18 cellular contexts compared by ENCODE assay signal in the genomic region with DNA sequence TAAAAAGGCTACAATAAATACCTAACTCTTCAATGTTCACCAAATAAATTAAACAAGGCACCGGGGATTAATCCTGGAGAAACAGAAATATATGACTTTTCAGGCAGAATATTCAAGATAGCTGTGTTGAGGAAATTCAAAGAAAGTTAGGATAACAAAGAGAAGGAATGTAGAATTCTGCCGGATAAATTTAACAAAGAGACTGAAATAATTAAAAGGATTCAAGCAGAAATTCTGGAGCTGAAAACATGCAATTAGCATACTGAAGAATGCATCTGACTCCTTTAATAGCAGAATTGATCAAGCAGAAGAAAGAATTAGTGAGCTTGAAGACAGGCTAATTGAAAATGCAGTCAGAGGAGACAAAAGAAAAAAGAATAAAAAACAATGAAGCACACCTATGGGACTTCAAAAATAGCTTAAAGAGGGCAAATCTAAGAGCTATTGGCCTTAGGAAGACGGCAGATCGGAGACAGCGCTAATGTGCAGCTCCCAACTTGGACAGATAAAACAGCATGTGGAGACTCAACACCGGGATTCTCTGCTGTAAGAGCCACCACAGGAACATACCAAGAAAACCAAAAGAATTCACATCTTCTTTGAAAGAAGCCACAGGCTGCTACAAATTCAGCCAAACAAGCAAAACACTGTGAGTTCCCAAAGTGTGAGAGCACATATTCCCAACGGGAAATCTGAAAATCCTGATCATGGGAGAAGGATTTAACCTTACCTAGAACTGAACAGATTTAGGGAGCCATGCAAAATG.
DNase-seq lines count a peak whose midpoint lies in the region; ATAC-seq and TF ChIP-seq lines count a peak whose summit lies in the region.
"Had no signal": no experiment of that assay in that cellular context is flagged by ENCODE, and none has a peak within 500 bp of the region (broad histone marks: within the 10 kb centered on the region; RNA-seq: fewer than 3 reads in every experiment).

No MANE protein-coding gene starts in this region.

- H3K79me2 ChIP-seq in mammary epithelial cell (ENCODE audit: insufficient read depth, low read length), result no peaks in the 10 kb centered on the region

- in situ Hi-C loops in mammary epithelial cell (cut with MboI; ENCODE audit: low sequenced_read_pairs in 2 of 2), result no loop called here

- H3K4me3 ChIP-seq in mammary epithelial cell (replicated peaks in 1 of 3; ENCODE audit: insufficient read depth in 1 of 3, low read depth in 2 of 3, low read length in 3 of 3) (no peak overlapping the region), choroid plexus epithelial cell (ENCODE audit: low read depth, low read length) (no peak overlapping the region)
- H3K4me3 ChIP-seq: BLaER1 treated with 17β-estradiol and CSF1 and Interleukin-3, amounts not matched to agents 10 nM and 100 nM had no signal

- H4K20me1 ChIP-seq in mammary epithelial cell (ENCODE audit: insufficient read depth, low read length), result no peaks in the 10 kb centered on the region
- H4K20me1 ChIP-seq: BLaER1 treated with 17β-estradiol and CSF1 and Interleukin-3, amounts not matched to agents 10 nM and 100 nM had no signal

- no peaks in the 10 kb centered on the region for H3K27me3 ChIP-seq in mammary epithelial cell (ENCODE audit: insufficient read depth, low read length)
- H3K27me3 ChIP-seq: BLaER1 treated with 17β-estradiol and CSF1 and Interleukin-3, amounts not matched to agents 10 nM and 100 nM had no signal

- POLR2A ChIA-PET in MCF 10A (lab: Yijun Ruan, JAX), result no interaction called here

- no peaks in the 10 kb centered on the region for H3K36me3 ChIP-seq in mammary epithelial cell (ENCODE audit: insufficient read depth, low read length)
- H3K36me3 ChIP-seq: BLaER1 treated with 17β-estradiol and CSF1 and Interleukin-3, amounts not matched to agents 10 nM and 100 nM had no signal

- CTCF ChIA-PET in mammary epithelial cell (lab: Charles Lee; ENCODE audit: low non-redundant PET) (no interaction called here), MCF 10A (lab: Yijun Ruan, JAX) (interaction anchor here (0.7 kb wide), 2 partner anchors 9 to 747 kb away, joined by 3 to 4 read pairs; no protein-coding TSS in a partner anchor)

- no peak overlapping the region for H3K4me3 Mint-ChIP-seq in MCF 10A (ENCODE audit: unreplicated experiment)
- H3K4me3 Mint-ChIP-seq in activated T-cell treated with anti-CD3 and anti-CD28 coated beads, Interleukin-2, amount 50 U/mL, for 72 hours, result no peak overlapping the region

- no peak overlapping the region for H3K27ac Mint-ChIP-seq in MCF 10A (ENCODE audit: low read depth, unreplicated experiment)
- H3K27ac Mint-ChIP-seq in activated T-cell treated with anti-CD3 and anti-CD28 coated beads, Interleukin-2, amount 50 U/mL, for 72 hours, result no peak overlapping the region

- 29% methylated on average over 3 of the region's 7 CpGs for WGBS in mammary epithelial cell (ENCODE audit: low coverage, missing lambda C conversion rate)

- no peak overlapping the region for H3K4me2 ChIP-seq in mammary epithelial cell (ENCODE audit: insufficient read depth, low read depth, low read length)
- H3K4me2 ChIP-seq: BLaER1 treated with 17β-estradiol and CSF1 and Interleukin-3, amounts not matched to agents 10 nM and 100 nM had no signal

- TF ChIP-seq CTCF in mammary epithelial cell (conservative IDR thresholded peaks at IDR 0.05 in 1 of 2, IDR thresholded peaks at IDR 0.05 in 1 of 2; ENCODE audit: extremely low read depth in 1 of 2, insufficient read depth in 1 of 2, low read depth in 1 of 2, low read length in 2 of 2), result no peak
- TF ChIP-seq CTCF in MCF 10A (IDR thresholded peaks at IDR 0.05; ENCODE audit: unreplicated experiment), result no peak
- no peak for TF ChIP-seq CTCF in choroid plexus epithelial cell (conservative IDR thresholded peaks at IDR 0.05; ENCODE audit: low read depth, low read length)

- no peaks in the 10 kb centered on the region for H3K9me3 ChIP-seq in mammary epithelial cell (replicated peaks; ENCODE audit: insufficient read depth, low read length)

- no peak overlapping the region for H3K9ac ChIP-seq in mammary epithelial cell (ENCODE audit: insufficient read depth, low read length)
- H3K9ac ChIP-seq: BLaER1 treated with 17β-estradiol and CSF1 and Interleukin-3, amounts not matched to agents 10 nM and 100 nM had no signal

- no peak for ATAC-seq in activated T-cell treated with anti-CD3 and anti-CD28 coated beads, Interleukin-2, amount 50 U/mL, for 72 hours (replicated peaks in 1 of 2)
- no peak for ATAC-seq in GM19324 (IDR thresholded peaks at IDR 0.05; ENCODE audit: low FRiP score, unreplicated experiment)

- dilution Hi-C loops in mammary epithelial cell (cut with HindIII; ENCODE audit: low sequenced_read_pairs), result no loop called here

- H3K36me3 Mint-ChIP-seq in MCF 10A (ENCODE audit: insufficient read depth, unreplicated experiment), result no peaks in the 10 kb centered on the region
- peaks cover 1 to 3% of the 10 kb centered on the region in 2 donors for H3K36me3 Mint-ChIP-seq in activated T-cell treated with anti-CD3 and anti-CD28 coated beads, Interleukin-2, amount 50 U/mL, for 72 hours (ENCODE audit: insufficient read depth in 2 of 2)

- H3K27ac ChIP-seq in mammary epithelial cell (ENCODE audit: insufficient read depth, low read depth, low read length), result no peak overlapping the region
- H3K27ac ChIP-seq: 22Rv1; BLaER1 treated with 17β-estradiol and CSF1 and Interleukin-3, amounts not matched to agents 10 nM and 100 nM; RWPE1 had no signal

- no TSS peak for BruUV-seq in mammary epithelial cell (replicated peaks; lab: Mats Ljungman, UMichigan)
- no TSS peak for BruUV-seq in MCF 10A (replicated peaks; lab: Mats Ljungman, UMichigan)

- H3K4me1 Mint-ChIP-seq in MCF 10A (ENCODE audit: insufficient read depth, unreplicated experiment), result no peaks in the 10 kb centered on the region
- H3K4me1 Mint-ChIP-seq in activated T-cell treated with anti-CD3 and anti-CD28 coated beads, Interleukin-2, amount 50 U/mL, for 72 hours (ENCODE audit: low read depth), result no peaks in the 10 kb centered on the region

- intact Hi-C loops in mammary epithelial cell (cut with micrococcal nuclease) (no loop called here), MCF 10A (cut with micrococcal nuclease) (no loop called here), posterior vena cava (cut with DNase I) (no loop called here)

- no peak overlapping the region for H2AFZ ChIP-seq in mammary epithelial cell (ENCODE audit: low read depth, low read length)

- H3K9me3 Mint-ChIP-seq in MCF 10A (ENCODE audit: unreplicated experiment), result peaks cover 6% of the 10 kb centered on the region
- H3K9me3 Mint-ChIP-seq in activated T-cell treated with anti-CD3 and anti-CD28 coated beads, Interleukin-2, amount 50 U/mL, for 72 hours, result peaks cover 6 to 11% of the 10 kb centered on the region in 2 donors

- no peaks in the 10 kb centered on the region for H3K4me1 ChIP-seq in mammary epithelial cell (ENCODE audit: insufficient read depth, low read length)
- H3K4me1 ChIP-seq: BLaER1 treated with 17β-estradiol and CSF1 and Interleukin-3, amounts not matched to agents 10 nM and 100 nM had no signal

- DNase-seq in mammary epithelial cell (peak; percentile 2), MCF 10A (ENCODE audit: unreplicated experiment) (no peak), choroid plexus epithelial cell (ENCODE audit: low read depth) (peak; percentile 71), myocyte (ENCODE audit: low read depth) (peak; percentile 17), NCI-H2227 treated with DMSO at 0.1 percent for 48 hours (lab: John Stamatoyannopoulos, UW) (no peak), posterior vena cava (ENCODE audit: low spot score) (no peak)
- DNase-seq in activated T-cell treated with anti-CD3 and anti-CD28 coated beads, Interleukin-2, amount 50 U/mL, for 72 hours, result no peak
- DNase-seq: HCEC 1CT; NCI-H1048; NCI-H146; NCI-H345; NCI-H69; NK-92 treated with Interleukin-12 subunit alpha and Interleukin-12 subunit beta, amount 100 ng/mL, for 24 hours; OCI-M1 had no signal

- H3K27me3 Mint-ChIP-seq in MCF 10A (ENCODE audit: insufficient read depth, unreplicated experiment), result no peaks in the 10 kb centered on the region
- H3K27me3 Mint-ChIP-seq in activated T-cell treated with anti-CD3 and anti-CD28 coated beads, Interleukin-2, amount 50 U/mL, for 72 hours (ENCODE audit: low read depth), result no peaks in the 10 kb centered on the region

Comparison
In these comparisons a context has a peak if more than half of its experiments do, and no peak if none do; other contexts are left out.
1. DNase-seq: peak in mammary epithelial cell (single experiment), choroid plexus epithelial cell (single experiment) and myocyte (single experiment); none in MCF 10A (single experiment), activated T-cell treated with anti-CD3 and anti-CD28 coated beads, Interleukin-2, amount 50 U/mL, for 72 hours (0 of 2), NCI-H2227 treated with DMSO at 0.1 percent for 48 hours (single experiment) and posterior vena cava (single experiment).